ENCODE assay signal across 10 cellular contexts in genomic region chr6:7156666-7157278, GRCh38. TPM values are rescaled to one million over a fixed set of nuclear protein-coding genes. Genes with fewer than 3 reads are reported as not detected.
DNase-seq lines count a peak whose midpoint lies in the region; ATAC-seq and TF ChIP-seq lines count a peak whose summit lies in the region.
"Had no signal": no experiment of that assay in that cellular context is flagged by ENCODE, and none has a peak within 500 bp of the region (broad histone marks: within the 10 kb centered on the region; RNA-seq: fewer than 3 reads in every experiment).

No MANE protein-coding gene starts in this region.

- peak; percentile 63 for DNase-seq in A172 (ENCODE audit: low spot score)
- peak; percentile 85 for DNase-seq in adipocyte (ENCODE audit: low read depth)
- no peak for DNase-seq in mesendoderm
- no peak for DNase-seq in GM20000 (ENCODE audit: low spot score)
- no peak for DNase-seq in activated CD4-positive, CD25-positive, alpha-beta regulatory T cell (lab: John Stamatoyannopoulos, UW)
- no peak for DNase-seq in stimulated activated CD4-positive, alpha-beta T cell treated with anti-CD3 and anti-CD28 coated beads, Interleukin-4, amount 100 ng/mL, for 24 hours
- DNase-seq: KG1, SHP77 treated with DMSO at 0.1 percent for 48 hours had no signal

- TF ChIP-seq CTCF in GM12875 (IDR thresholded peaks at IDR 0.05; ENCODE audit: borderline replicate concordance, insufficient read depth, low read depth, low read length) = no peak
- TF ChIP-seq CTCF in GM20000 (IDR thresholded peaks at IDR 0.05; ENCODE audit: extremely low read depth, missing control alignments) = no peak

- no peak overlapping the region for H2BK120ac ChIP-seq in mesendoderm (ENCODE audit: low read depth, low read length)

- peaks cover 41% of the 10 kb centered on the region for H3K79me2 ChIP-seq in mesendoderm (ENCODE audit: control insufficient read depth, insufficient read depth, low read length)

- no peak overlapping the region for H4K5ac ChIP-seq in mesendoderm (ENCODE audit: low read length)

- H3K4me3 ChIP-seq in GM12875 (ENCODE audit: low read depth, low read length) = peak overlapping the region; percentile 3
- H3K4me3 ChIP-seq in adipocyte (ENCODE audit: low read length) = peak overlapping the region; percentile 37
- H3K4me3 ChIP-seq in mesendoderm (ENCODE audit: low read length) = no peak overlapping the region

- H2AK5ac ChIP-seq in mesendoderm (ENCODE audit: low read length) = no peak overlapping the region

- H3K27ac ChIP-seq in mesendoderm (ENCODE audit: low read depth, low read length) = no peak overlapping the region

- ATAC-seq in GM19467 (IDR thresholded peaks at IDR 0.05; ENCODE audit: unreplicated experiment) = no peak

- no peaks in the 10 kb centered on the region for H3K27me3 ChIP-seq in adipocyte (replicated peaks; ENCODE audit: control insufficient read depth, insufficient read depth, low read length)
- H3K27me3 ChIP-seq in mesendoderm (ENCODE audit: insufficient read depth, low read length, poor library complexity) = no peaks in the 10 kb centered on the region

- H3K4ac ChIP-seq in mesendoderm (ENCODE audit: low read depth, low read length) = no peak overlapping the region

- H3K23ac ChIP-seq in mesendoderm (ENCODE audit: low read length) = no peak overlapping the region

- no peak overlapping the region for H2BK5ac ChIP-seq in mesendoderm (ENCODE audit: low read length)

- peaks cover 45% of the 10 kb centered on the region for H3K4me1 ChIP-seq in adipocyte (ENCODE audit: control insufficient read depth, insufficient read depth, low read length)
- peaks cover 9% of the 10 kb centered on the region for H3K4me1 ChIP-seq in mesendoderm (ENCODE audit: control insufficient read depth, low read depth, low read length)

- H3K9ac ChIP-seq in adipocyte (ENCODE audit: low read length) = peak overlapping the region; percentile 16
- no peak overlapping the region for H3K9ac ChIP-seq in mesendoderm (ENCODE audit: low read length)

- H2BK15ac ChIP-seq in mesendoderm (replicated peaks; ENCODE audit: low read depth) = no peak overlapping the region

- no peak overlapping the region for H3K18ac ChIP-seq in mesendoderm (ENCODE audit: low read length)

- H3K9me3 ChIP-seq in adipocyte (ENCODE audit: control insufficient read depth, low read length) = no peaks in the 10 kb centered on the region

- no CpG with 5 or more reads among the region's 11 CpGs for WGBS in mesendoderm (ENCODE audit: extremely low coverage, insufficient coverage, low lambda C conversion rate)

- peak overlapping the region; percentile 1 for H3K56ac ChIP-seq in mesendoderm (ENCODE audit: low read length)

- H3K4me2 ChIP-seq in mesendoderm (ENCODE audit: low read length) = no peak overlapping the region

- H4K8ac ChIP-seq in mesendoderm (ENCODE audit: low read depth, low read length) = no peak overlapping the region

- H3K36me3 ChIP-seq in adipocyte (ENCODE audit: control insufficient read depth, insufficient read depth, low read length, severe bottlenecking) = peaks cover 7% of the 10 kb centered on the region
- no peaks in the 10 kb centered on the region for H3K36me3 ChIP-seq in mesendoderm (ENCODE audit: control insufficient read depth, insufficient read depth, low read length)

- H3K79me1 ChIP-seq in mesendoderm (ENCODE audit: low read length) = peaks cover 23% of the 10 kb centered on the region

RNA-seq across cellular contexts. Expression of gene RREB1, which starts 49.0 kb away (rescaled TPM):
- 5.1 and 7.3 TPM in 2 replicates for total RNA-seq in A172 (2014; rRNA removed; shearing (Covaris generic))
- 12.6 TPM for polyA plus RNA-seq in mesendoderm (2013, experiment 1 of 2)
- 12.0 TPM for polyA plus RNA-seq in mesendoderm (2013, experiment 2 of 2)

Comparison
In these comparisons a context has a peak if more than half of its experiments do, and no peak if none do; other contexts are left out.
1. DNase-seq: peak in A172 (single experiment) and adipocyte (single experiment); none in mesendoderm (single experiment), GM20000 (single experiment), activated CD4-positive, CD25-positive, alpha-beta regulatory T cell (0 of 4) and stimulated activated CD4-positive, alpha-beta T cell treated with anti-CD3 and anti-CD28 coated beads, Interleukin-4, amount 100 ng/mL, for 24 hours (single experiment).